In the genomic region with DNA sequence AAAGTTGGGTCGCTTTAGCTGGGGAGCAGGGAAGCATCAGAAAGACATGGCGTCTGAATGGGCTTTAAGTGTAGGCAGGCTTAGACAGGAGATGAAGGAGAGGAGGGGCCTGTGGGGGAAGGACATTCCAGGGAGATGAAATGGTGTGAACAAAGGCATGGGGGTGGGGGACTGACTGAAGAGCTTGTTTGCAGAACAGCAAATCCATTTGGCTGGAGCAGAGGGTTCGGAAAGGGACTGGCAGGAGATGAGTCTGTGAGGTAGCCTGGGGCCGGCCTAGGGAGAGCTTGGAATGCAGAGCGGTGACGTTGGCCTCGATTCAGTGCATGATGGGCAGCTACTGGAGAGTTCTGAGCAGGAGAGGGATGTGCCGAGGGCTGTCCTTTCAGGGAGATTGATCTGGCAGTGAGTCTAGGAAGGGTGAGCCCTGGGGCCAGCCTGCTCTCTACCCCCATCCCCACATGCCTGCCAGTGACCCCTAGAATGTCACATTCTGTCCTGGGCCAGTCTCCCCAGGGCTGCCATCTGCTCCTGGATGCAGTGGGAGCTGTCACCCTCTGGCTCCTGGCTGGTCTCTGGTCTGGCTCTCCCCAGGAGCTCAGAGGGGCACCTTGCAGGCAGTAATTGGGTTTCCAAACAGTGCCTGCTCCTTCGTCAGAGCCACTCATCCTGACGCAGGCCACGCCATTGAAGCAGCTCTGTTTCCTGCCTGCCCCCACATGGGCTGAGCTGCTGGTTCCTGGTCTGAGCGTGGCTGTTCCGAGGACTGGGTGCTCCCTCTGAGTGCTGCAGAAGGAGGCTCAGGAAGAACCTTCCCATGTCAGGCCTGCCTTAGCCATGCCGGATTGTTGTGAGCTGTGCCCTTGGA, we compare ENCODE assay signal across 1 cellular context.
A peak's percentile ranks its signal among the peaks of the same experiment; 100 is the strongest.
TF ChIP-seq lines count a peak whose summit lies in the region.

No MANE protein-coding gene starts in this region.

TF ChIP-seq in H1, 55 proteins besides CTCF, POLR2A, EP300 and RAD21:
- TF ChIP-seq TEAD4 (IDR thresholded peaks at IDR 0.05; ENCODE audit: low read depth, low read length) (peak; percentile 60; the same call in 1 of the 2 replicates), POU5F1 (IDR thresholded peaks at IDR 0.05; ENCODE audit: low read depth, low read length) (no peak)
